ENCODE assay signal across 30 cellular contexts in genomic region chr10:7707858-7708622, GRCh38. TPM values are rescaled to one million over a fixed set of nuclear protein-coding genes. Genes with fewer than 3 reads are reported as not detected.
"Had no signal": no experiment of that assay in that cellular context is flagged by ENCODE, and none has a peak within 500 bp of the region (broad histone marks: within the 10 kb centered on the region; RNA-seq: fewer than 3 reads in every experiment).

No MANE protein-coding gene starts in this region.

- H3K36me3 ChIP-seq: lower lobe of right lung, pancreas, prostate gland, sigmoid colon, spleen, suprapubic skin, thoracic aorta, tibial artery, upper lobe of right lung had no signal

- H3K27ac Mint-ChIP-seq: naive thymus-derived CD8-positive, alpha-beta T cell; stimulated activated effector memory CD8-positive, alpha-beta T cell treated with anti-CD3 and anti-CD28 coated beads, Interleukin-12 subunit alpha, Interleukin-12 subunit beta, amount 100 ng/mL, for 72 hours; stimulated activated naive CD8-positive, alpha-beta T cell treated with anti-CD3 and anti-CD28 coated beads, Interleukin-15, Interleukin-2, amounts not matched to agents 100 ng/mL and 50 ng/mL, for 24 hours had no signal

- H3K4me1 Mint-ChIP-seq: naive thymus-derived CD8-positive, alpha-beta T cell; neural crest cell; stimulated activated effector memory CD8-positive, alpha-beta T cell treated with anti-CD3 and anti-CD28 coated beads, Interleukin-12 subunit alpha, Interleukin-12 subunit beta, amount 100 ng/mL, for 72 hours had no signal

- H3K9me3 Mint-ChIP-seq: nephron; stimulated activated effector memory CD8-positive, alpha-beta T cell treated with anti-CD3 and anti-CD28 coated beads, Interleukin-12 subunit alpha, Interleukin-12 subunit beta, amount 100 ng/mL, for 72 hours had no signal

- H3K4me3 ChIP-seq: lower lobe of right lung, pancreas, prostate gland, sigmoid colon, spleen, suprapubic skin, thoracic aorta, tibial artery, upper lobe of right lung had no signal

- H3K9me3 ChIP-seq: lower lobe of right lung, pancreas, prostate gland, sigmoid colon, suprapubic skin, thoracic aorta, tibial artery, upper lobe of right lung had no signal

- H3K4me3 Mint-ChIP-seq: naive thymus-derived CD8-positive, alpha-beta T cell; nephron; neural crest cell; stimulated activated effector memory CD8-positive, alpha-beta T cell treated with anti-CD3 and anti-CD28 coated beads, Interleukin-12 subunit alpha, Interleukin-12 subunit beta, amount 100 ng/mL, for 72 hours; stimulated activated naive CD8-positive, alpha-beta T cell treated with anti-CD3 and anti-CD28 coated beads, Interleukin-15, Interleukin-2, amounts not matched to agents 100 ng/mL and 50 ng/mL, for 24 hours had no signal

- H3K27ac ChIP-seq: lower lobe of right lung, prostate gland, sigmoid colon, spleen, suprapubic skin, thoracic aorta, tibial artery, upper lobe of right lung had no signal

- DNase-seq: islet precursor cell; left ventricle myocardium superior; lower lobe of right lung; mammary epithelial cell; mesenchymal stem cell; nucleus accumbens; pancreas; posterior cingulate gyrus; retina; right cardiac atrium; sigmoid colon; small intestine; spleen; stimulated activated CD4-positive, alpha-beta T cell treated with anti-CD3 and anti-CD28 coated beads, Interleukin-4, amount 100 ng/mL, for 24 hours; stimulated activated naive CD4-positive, alpha-beta T cell; tibial artery; trophoblast cell; upper lobe of right lung had no signal

- ATAC-seq: left ventricle myocardium superior; naive thymus-derived CD8-positive, alpha-beta T cell; right cardiac atrium; stimulated activated effector memory CD8-positive, alpha-beta T cell treated with anti-CD3 and anti-CD28 coated beads, Interleukin-12 subunit alpha, Interleukin-12 subunit beta, amount 100 ng/mL, for 72 hours had no signal

- FAIRE-seq: pancreas, small intestine, urothelium cell line had no signal

- H3K4me1 ChIP-seq: lower lobe of right lung, prostate gland, spleen, suprapubic skin, upper lobe of right lung had no signal

- H3K36me3 Mint-ChIP-seq: stimulated activated effector memory CD8-positive, alpha-beta T cell treated with anti-CD3 and anti-CD28 coated beads, Interleukin-12 subunit alpha, Interleukin-12 subunit beta, amount 100 ng/mL, for 72 hours had no signal

- H3K27me3 ChIP-seq: pancreas, sigmoid colon, tibial artery had no signal

RNA-seq across cellular contexts. Expression of gene ITIH2, which starts 4.9 kb away (rescaled TPM):
- total RNA-seq: kidney epithelial cell; left ventricle myocardium superior; mammary epithelial cell; naive thymus-derived CD8-positive, alpha-beta T cell; neural crest cell; osteoblast; prostate gland; right cardiac atrium; sigmoid colon; spleen; subcutaneous adipose tissue; thoracic aorta had no signal
- polyA plus RNA-seq: mammary epithelial cell; naive thymus-derived CD8-positive, alpha-beta T cell; pancreas; right cardiac atrium; sigmoid colon; small intestine; spleen had no signal

RNA-seq across cellular contexts. Expression of gene ITIH5, which starts 41.3 kb away (rescaled TPM):
- total RNA-seq: naive thymus-derived CD8-positive, alpha-beta T cell; neural crest cell had no signal
- polyA plus RNA-seq: mammary epithelial cell; naive thymus-derived CD8-positive, alpha-beta T cell had no signal
